Comparison of ENCODE assay signal across 23 cellular contexts in the genomic region with DNA sequence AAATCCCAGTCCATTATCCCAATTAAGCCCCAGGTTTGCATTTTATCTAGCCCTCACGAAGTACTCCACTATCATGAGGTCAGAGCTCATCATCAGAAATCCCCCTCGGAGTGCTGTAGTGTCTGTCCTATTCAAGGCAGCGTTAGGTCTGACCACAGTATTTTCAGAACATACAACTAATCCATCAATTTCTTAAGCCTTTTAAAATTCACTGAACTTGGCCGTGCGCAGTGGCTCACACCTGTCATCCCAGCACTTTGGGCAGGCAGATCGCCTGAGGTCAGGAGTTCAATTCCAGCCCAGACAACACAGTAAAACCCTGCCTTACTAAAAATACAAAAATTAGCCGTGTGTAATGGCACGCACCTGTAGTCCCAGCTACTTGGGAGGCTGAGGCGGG. TPM values are rescaled to one million over a fixed set of nuclear protein-coding genes. Genes with fewer than 3 reads are reported as not detected.
DNase-seq lines count a peak whose midpoint lies in the region; ATAC-seq, FAIRE-seq and TF ChIP-seq lines count a peak whose summit lies in the region.
"Had no signal": no experiment of that assay in that cellular context is flagged by ENCODE, and none has a peak within 500 bp of the region (broad histone marks: within the 10 kb centered on the region; RNA-seq: fewer than 3 reads in every experiment).

No MANE protein-coding gene starts in this region.

- intact Hi-C loops in vagina (cut with DNase I) = no loop called here

- no peak overlapping the region for H3K9ac ChIP-seq in astrocyte (ENCODE audit: low read length)

- no peak overlapping the region for H3K4me3 Mint-ChIP-seq in activated naive CD8-positive, alpha-beta T cell treated with anti-CD3 and anti-CD28 coated beads, Interleukin-2, amount 50 U/mL, for 24 hours
- H3K4me3 Mint-ChIP-seq in activated naive CD8-positive, alpha-beta T cell treated with anti-CD3 and anti-CD28 coated beads for 36 hours = no peak overlapping the region
- no peak overlapping the region for H3K4me3 Mint-ChIP-seq in astrocyte (ENCODE audit: unreplicated experiment)
- no peak overlapping the region for H3K4me3 Mint-ChIP-seq in endothelial cell (ENCODE audit: unreplicated experiment)
- H3K4me3 Mint-ChIP-seq: activated CD4-positive, alpha-beta T cell treated with anti-CD3 and anti-CD28 coated beads, Interleukin-2, amount 10 ng/mL, durations not matched to agents 7 days and 5 days; activated T-helper 17 cell treated with anti-CD3 and anti-CD28 coated beads, Interleukin-2, amount 50 U/mL, for 72 hours; natural killer cell had no signal

- peaks cover 2% of the 10 kb centered on the region for H3K36me3 Mint-ChIP-seq in activated naive CD8-positive, alpha-beta T cell treated with anti-CD3 and anti-CD28 coated beads, Interleukin-2, amount 50 U/mL, for 24 hours (ENCODE audit: low read depth)
- peaks cover 28% of the 10 kb centered on the region for H3K36me3 Mint-ChIP-seq in activated naive CD8-positive, alpha-beta T cell treated with anti-CD3 and anti-CD28 coated beads for 36 hours
- H3K36me3 Mint-ChIP-seq in astrocyte (ENCODE audit: low read depth, unreplicated experiment) (peaks cover 16% of the 10 kb centered on the region), endothelial cell (ENCODE audit: low read depth, unreplicated experiment) (peaks cover 12% of the 10 kb centered on the region)
- H3K36me3 Mint-ChIP-seq: natural killer cell had no signal

- H3K79me2 ChIP-seq in astrocyte (ENCODE audit: insufficient read depth, low read length) (peaks cover 100% of the 10 kb centered on the region), osteoblast (ENCODE audit: insufficient read depth, low read length) (peaks cover 100% of the 10 kb centered on the region)

- H3K27me3 Mint-ChIP-seq in activated naive CD8-positive, alpha-beta T cell treated with anti-CD3 and anti-CD28 coated beads, Interleukin-2, amount 50 U/mL, for 24 hours = no peaks in the 10 kb centered on the region
- H3K27me3 Mint-ChIP-seq in activated naive CD8-positive, alpha-beta T cell treated with anti-CD3 and anti-CD28 coated beads for 36 hours = no peaks in the 10 kb centered on the region
- H3K27me3 Mint-ChIP-seq in astrocyte (ENCODE audit: low read depth, unreplicated experiment) (no peaks in the 10 kb centered on the region), endothelial cell (ENCODE audit: unreplicated experiment) (peaks cover 9% of the 10 kb centered on the region)
- H3K27me3 Mint-ChIP-seq: activated CD4-positive, alpha-beta T cell treated with anti-CD3 and anti-CD28 coated beads, Interleukin-2, amount 10 ng/mL, durations not matched to agents 7 days and 5 days; activated T-helper 17 cell treated with anti-CD3 and anti-CD28 coated beads, Interleukin-2, amount 50 U/mL, for 72 hours had no signal

- no peak for DNase-seq in activated naive CD8-positive, alpha-beta T cell treated with anti-CD3 and anti-CD28 coated beads, Interleukin-2, amount 50 U/mL, for 24 hours
- no peak for DNase-seq in activated naive CD8-positive, alpha-beta T cell treated with anti-CD3 and anti-CD28 coated beads for 36 hours
- peak; percentile 46 for DNase-seq in astrocyte (ENCODE audit: low read depth)
- DNase-seq in osteoblast (ENCODE audit: insufficient read length, low spot score, missing footprints) = no peak
- DNase-seq in vagina (ENCODE audit: extremely low spot score in 2 of 2) = no peak
- DNase-seq in brain microvascular endothelial cell = no peak
- DNase-seq in endothelial cell (ENCODE audit: low spot score) = no peak
- DNase-seq in stimulated activated naive CD4-positive, alpha-beta T cell (lab: John Stamatoyannopoulos, UW) = no peak
- DNase-seq: activated CD4-positive, alpha-beta T cell treated with anti-CD3 and anti-CD28 coated beads, Interleukin-2, amount 10 ng/mL, durations not matched to agents 7 days and 5 days; Calu3; central memory CD4-positive, alpha-beta T cell; KBM-7; natural killer cell; NCI-H2029; NCI-H510A treated with DMSO at 0.1 percent for 48 hours; stimulated activated CD4-positive, alpha-beta T cell treated with anti-CD3 and anti-CD28 coated beads, Interleukin-2, amount 100 ng/mL, for 24 hours; stimulated activated naive CD8-positive, alpha-beta T cell treated with anti-CD3 and anti-CD28 coated beads, Interleukin-15, Interleukin-2, amounts not matched to agents 100 U/mL and 50 U/mL, for 24 hours had no signal

- H3K4me1 ChIP-seq in astrocyte (ENCODE audit: insufficient read depth, low read length) = peaks cover 22% of the 10 kb centered on the region
- peaks cover 48% of the 10 kb centered on the region for H3K4me1 ChIP-seq in osteoblast (ENCODE audit: insufficient read depth, low read length)
- peaks cover 84% of the 10 kb centered on the region for H3K4me1 ChIP-seq in vagina

- TF ChIP-seq CTCF in astrocyte (IDR thresholded peaks at IDR 0.05; ENCODE audit: insufficient read depth, low read depth, low read length) (no peak), osteoblast (IDR thresholded peaks at IDR 0.05; ENCODE audit: extremely low read depth, low read depth, low read length) (no peak), vagina (IDR thresholded peaks at IDR 0.05) (no peak), brain microvascular endothelial cell (IDR thresholded peaks at IDR 0.05; ENCODE audit: low read depth, low read length, missing control alignments) (no peak), endothelial cell (IDR thresholded peaks at IDR 0.05; ENCODE audit: unreplicated experiment) (no peak)

- no peak for TF ChIP-seq POLR2A in vagina (IDR thresholded peaks at IDR 0.05)

- H4K20me1 ChIP-seq in astrocyte (ENCODE audit: insufficient read depth, low read length) = peaks cover 97% of the 10 kb centered on the region
- H4K20me1 ChIP-seq in osteoblast (ENCODE audit: insufficient read depth, low read length) = peaks cover 50% of the 10 kb centered on the region

- no peaks in the 10 kb centered on the region for H3K9me3 Mint-ChIP-seq in activated naive CD8-positive, alpha-beta T cell treated with anti-CD3 and anti-CD28 coated beads, Interleukin-2, amount 50 U/mL, for 24 hours
- H3K9me3 Mint-ChIP-seq in activated naive CD8-positive, alpha-beta T cell treated with anti-CD3 and anti-CD28 coated beads for 36 hours = no peaks in the 10 kb centered on the region
- no peaks in the 10 kb centered on the region for H3K9me3 Mint-ChIP-seq in astrocyte (ENCODE audit: unreplicated experiment)
- H3K9me3 Mint-ChIP-seq in endothelial cell (ENCODE audit: unreplicated experiment) = no peaks in the 10 kb centered on the region
- H3K9me3 Mint-ChIP-seq: activated T-helper 17 cell treated with anti-CD3 and anti-CD28 coated beads, Interleukin-2, amount 50 U/mL, for 72 hours; natural killer cell had no signal

- peak overlapping the region; percentile 2 for H3K27ac Mint-ChIP-seq in activated naive CD8-positive, alpha-beta T cell treated with anti-CD3 and anti-CD28 coated beads, Interleukin-2, amount 50 U/mL, for 24 hours
- no peak overlapping the region for H3K27ac Mint-ChIP-seq in activated naive CD8-positive, alpha-beta T cell treated with anti-CD3 and anti-CD28 coated beads for 36 hours
- H3K27ac Mint-ChIP-seq in astrocyte (ENCODE audit: unreplicated experiment) (no peak overlapping the region), endothelial cell (ENCODE audit: unreplicated experiment) (no peak overlapping the region)
- H3K27ac Mint-ChIP-seq: activated CD4-positive, alpha-beta T cell treated with anti-CD3 and anti-CD28 coated beads, Interleukin-2, amount 10 ng/mL, durations not matched to agents 7 days and 5 days; activated T-helper 17 cell treated with anti-CD3 and anti-CD28 coated beads, Interleukin-2, amount 50 U/mL, for 72 hours had no signal

- H2AFZ ChIP-seq in astrocyte (ENCODE audit: low read depth, low read length) (no peak overlapping the region), osteoblast (ENCODE audit: low read length) (no peak overlapping the region)

- no peak for ATAC-seq in activated naive CD8-positive, alpha-beta T cell treated with anti-CD3 and anti-CD28 coated beads, Interleukin-2, amount 50 U/mL, for 24 hours
- ATAC-seq: activated T-helper 17 cell treated with anti-CD3 and anti-CD28 coated beads, Interleukin-2, amount 50 U/mL, for 72 hours; natural killer cell; stimulated activated naive CD8-positive, alpha-beta T cell treated with anti-CD3 and anti-CD28 coated beads, Interleukin-15, Interleukin-2, amounts not matched to agents 100 U/mL and 50 U/mL, for 24 hours had no signal

- no peak overlapping the region for H3K4me2 ChIP-seq in astrocyte (ENCODE audit: low read length)
- no peak overlapping the region for H3K4me2 ChIP-seq in osteoblast (ENCODE audit: insufficient read depth, low read length)
- H3K4me2 ChIP-seq: BLaER1 treated with 17β-estradiol and CSF1 and Interleukin-3, amounts not matched to agents 10 nM and 100 nM had no signal

- H3K27me3 ChIP-seq in astrocyte (ENCODE audit: insufficient read depth, low read length) = no peaks in the 10 kb centered on the region
- H3K27me3 ChIP-seq in osteoblast (ENCODE audit: insufficient read depth, low read length) = no peaks in the 10 kb centered on the region
- H3K27me3 ChIP-seq in vagina = no peaks in the 10 kb centered on the region
- no peaks in the 10 kb centered on the region for H3K27me3 ChIP-seq in brain microvascular endothelial cell (replicated peaks)
- H3K27me3 ChIP-seq: BLaER1 treated with 17β-estradiol and CSF1 and Interleukin-3, amounts not matched to agents 10 nM and 100 nM; tibial nerve had no signal

- H3K4me1 Mint-ChIP-seq in activated naive CD8-positive, alpha-beta T cell treated with anti-CD3 and anti-CD28 coated beads, Interleukin-2, amount 50 U/mL, for 24 hours = peaks cover 76% of the 10 kb centered on the region
- peaks cover 63% of the 10 kb centered on the region for H3K4me1 Mint-ChIP-seq in activated naive CD8-positive, alpha-beta T cell treated with anti-CD3 and anti-CD28 coated beads for 36 hours
- peaks cover 55% of the 10 kb centered on the region for H3K4me1 Mint-ChIP-seq in astrocyte (ENCODE audit: low read depth, unreplicated experiment)
- H3K4me1 Mint-ChIP-seq in endothelial cell (ENCODE audit: unreplicated experiment) = peaks cover 58% of the 10 kb centered on the region

- in situ Hi-C loops in brain microvascular endothelial cell (cut with HindIII; ENCODE audit: low pct_ligation_motif_present, low sequenced_read_pairs) = loop anchor here (25.0 kb wide), 1 partner anchor 245 kb away; no protein-coding TSS in a partner anchor

- no peaks in the 10 kb centered on the region for H3K9me3 ChIP-seq in astrocyte (ENCODE audit: insufficient read depth, low read depth, low read length)
- H3K9me3 ChIP-seq in osteoblast (ENCODE audit: low read depth, low read length) = no peaks in the 10 kb centered on the region
- H3K9me3 ChIP-seq in vagina = no peaks in the 10 kb centered on the region
- H3K9me3 ChIP-seq: tibial nerve had no signal

- H3K36me3 ChIP-seq in astrocyte (ENCODE audit: insufficient read depth, low read length) = no peaks in the 10 kb centered on the region
- no peaks in the 10 kb centered on the region for H3K36me3 ChIP-seq in osteoblast (ENCODE audit: insufficient read depth, low read length)
- H3K36me3 ChIP-seq in vagina = no peaks in the 10 kb centered on the region
- no peaks in the 10 kb centered on the region for H3K36me3 ChIP-seq in brain microvascular endothelial cell (replicated peaks)
- H3K36me3 ChIP-seq: tibial nerve had no signal

- no peak for FAIRE-seq in astrocyte (lab: Jason Lieb, UNC)
- FAIRE-seq: frontal cortex, H54, TTC549 had no signal

- H3K27ac ChIP-seq in astrocyte (ENCODE audit: low read depth, low read length) (no peak overlapping the region), osteoblast (ENCODE audit: low read depth, low read length) (peak overlapping the region; percentile 95), vagina (peak overlapping the region; percentile 1), brain microvascular endothelial cell (no peak overlapping the region)
- H3K27ac ChIP-seq: BLaER1 treated with 17β-estradiol and CSF1 and Interleukin-3, amounts not matched to agents 10 nM and 100 nM had no signal

- no peak overlapping the region for H3K4me3 ChIP-seq in astrocyte (ENCODE audit: insufficient read depth, low read depth, low read length)
- no peak overlapping the region for H3K4me3 ChIP-seq in osteoblast (ENCODE audit: insufficient read depth, low read length)
- H3K4me3 ChIP-seq in vagina = no peak overlapping the region
- H3K4me3 ChIP-seq in brain microvascular endothelial cell (ENCODE audit: low read depth, low read length) = no peak overlapping the region
- H3K4me3 ChIP-seq: BLaER1 treated with 17β-estradiol and CSF1 and Interleukin-3, amounts not matched to agents 10 nM and 100 nM; tibial nerve had no signal

RNA-seq across cellular contexts. Expression of a gene that starts 11.9 kb away (rescaled TPM):
- total RNA-seq in activated naive CD8-positive, alpha-beta T cell treated with anti-CD3 and anti-CD28 coated beads for 36 hours = 10 to 100 TPM; 44.0 to 44.8 TPM
- total RNA-seq in astrocyte (69.7 and 70.3 TPM in 2 replicates), osteoblast (58.0 and 68.8 TPM in 2 replicates), vagina (99.4 TPM), endothelial cell (ENCODE audit: unreplicated experiment) (120 TPM)

Comparison
In these comparisons a context has a peak if more than half of its experiments do, and no peak if none do; other contexts are left out.
1. H3K27ac ChIP-seq: peak in osteoblast (single experiment) and vagina (single experiment); none in astrocyte (single experiment) and brain microvascular endothelial cell (single experiment).